In genomic region chr19:55166530-55167268, GRCh38 we compare ENCODE assay signal across 8 cellular contexts. TPM values are rescaled to one million over a fixed set of nuclear protein-coding genes. Genes with fewer than 3 reads are reported as not detected.
DNase-seq lines count a peak whose midpoint lies in the region; ATAC-seq and TF ChIP-seq lines count a peak whose summit lies in the region.

Gene DNAAF3, minus strand, starts transcription at chr19:55166613. Its CDS starts 200 bp downstream, at chr19:55166413.

- H3K4me3 ChIP-seq in A673 (ENCODE audit: low read depth, low read length, poor library complexity, severe bottlenecking), result peak within 1 kb of the TSS; percentile 61
- peak within 1 kb of the TSS in 58 of 59 donors; percentile 14 to 67 (median 48) for H3K4me3 ChIP-seq in dorsolateral prefrontal cortex

- peak within 1 kb of the TSS; percentile 76 for H3K27ac ChIP-seq in A673 (ENCODE audit: low read depth, low read length, poor library complexity, severe bottlenecking)
- no peak within 1 kb of the TSS for H3K27ac ChIP-seq in dorsolateral prefrontal cortex

- TF ChIP-seq CTCF in A673 (conservative IDR thresholded peaks at IDR 0.05; ENCODE audit: low read depth, low read length) (no peak), dorsolateral prefrontal cortex (IDR thresholded peaks at IDR 0.05 in 54 of 56, conservative IDR thresholded peaks at IDR 0.05 in 2 of 56; ENCODE audit: low read depth in 1 of 56, partially characterized antibody in 56 of 56) (no peak)

- ATAC-seq in GM18868 (IDR thresholded peaks at IDR 0.05; ENCODE audit: unreplicated experiment) (peak; percentile 68), HG03442 (IDR thresholded peaks at IDR 0.05; ENCODE audit: unreplicated experiment) (peak; percentile 73), left lobe of liver (peak; percentile 96)
- peak; percentile 95 for ATAC-seq in activated CD4-positive, alpha-beta T cell treated with anti-CD3 and anti-CD28 coated beads for 36 hours

- H3K36me3 Mint-ChIP-seq in activated CD4-positive, alpha-beta T cell treated with anti-CD3 and anti-CD28 coated beads for 36 hours (ENCODE audit: low read depth), result no peaks in the 10 kb centered on the region

- H3K4me1 Mint-ChIP-seq in activated CD4-positive, alpha-beta T cell treated with anti-CD3 and anti-CD28 coated beads for 36 hours, result peaks cover 10% of the 10 kb centered on the region

- H3K4me3 Mint-ChIP-seq in activated CD4-positive, alpha-beta T cell treated with anti-CD3 and anti-CD28 coated beads for 36 hours, result peak within 1 kb of the TSS; percentile 71

- peak within 1 kb of the TSS; percentile 11 for H3K27ac Mint-ChIP-seq in activated CD4-positive, alpha-beta T cell treated with anti-CD3 and anti-CD28 coated beads for 36 hours

- peaks cover 5% of the 10 kb centered on the region for H3K27me3 ChIP-seq in A673 (replicated peaks; ENCODE audit: insufficient read depth, low read depth, low read length, poor library complexity)
- peaks cover 0 to 86% (median 44%) of the 10 kb centered on the region in 45 donors for H3K27me3 ChIP-seq in dorsolateral prefrontal cortex

- POLR2A ChIA-PET in A673 (lab: Charles Lee; ENCODE audit: low non-redundant PET), result interaction anchor here (0.6 kb wide), 1 partner anchor 9 kb away, joined by 4 read pairs; the partner anchor contains the start of gene TNNI3
- POLR2A ChIA-PET in activated CD4-positive, alpha-beta T cell treated with anti-CD3 and anti-CD28 coated beads for 36 hours (lab: Charles Lee), result no interaction called here

- H3K27me3 Mint-ChIP-seq in activated CD4-positive, alpha-beta T cell treated with anti-CD3 and anti-CD28 coated beads for 36 hours, result peaks cover 45% of the 10 kb centered on the region

- H3K9me3 ChIP-seq in A673 (ENCODE audit: low read depth, low read length, poor library complexity, severe bottlenecking), result no peaks in the 10 kb centered on the region

- DNase-seq in A673 (ENCODE audit: low spot score) (peak; percentile 99), NCI-H510A (lab: John Stamatoyannopoulos, UW) (peak; percentile 94), dorsolateral prefrontal cortex (peak; percentile 71 to 96 (median 91)), left lobe of liver (ENCODE audit: low spot score) (peak; percentile 86)
- DNase-seq in activated CD4-positive, alpha-beta T cell treated with anti-CD3 and anti-CD28 coated beads for 36 hours, result peak; percentile 95
- peak; percentile 92 for DNase-seq in stimulated activated CD4-positive, alpha-beta T cell treated with anti-CD3 and anti-CD28 coated beads, Interleukin-1b, Interleukin-23, amount 100 ng/mL, for 48 hours

- no peaks in the 10 kb centered on the region for H3K9me3 Mint-ChIP-seq in activated CD4-positive, alpha-beta T cell treated with anti-CD3 and anti-CD28 coated beads for 36 hours (ENCODE audit: low read depth)

- no TSS peak for BruUV-seq in A673 (replicated peaks; lab: Mats Ljungman, UMichigan)

- H3K36me3 ChIP-seq in A673 (ENCODE audit: insufficient read depth, low read length, poor library complexity, severe bottlenecking), result no peaks in the 10 kb centered on the region

- H3K4me1 ChIP-seq in A673 (ENCODE audit: insufficient read depth, low read length, poor library complexity, severe bottlenecking), result no peaks in the 10 kb centered on the region

- CTCF ChIA-PET in A673 (lab: Charles Lee), result interaction anchor here (0.6 to 1.4 kb wide), 2 partner anchors 134 to 746 kb away, joined by 3 to 4 read pairs; no protein-coding TSS in a partner anchor
- CTCF ChIA-PET in activated CD4-positive, alpha-beta T cell treated with anti-CD3 and anti-CD28 coated beads for 36 hours (lab: Charles Lee), result interaction anchor here (0.5 to 1.9 kb wide), 6 partner anchors 10 to 845 kb away, joined by 3 to 7 read pairs (median 4); partner anchors contain the start of gene KMT5C

- intact Hi-C loops in A673 (cut with micrococcal nuclease; ENCODE audit: unreplicated experiment), result no loop called here
- intact Hi-C loops in activated CD4-positive, alpha-beta T cell treated with anti-CD3 and anti-CD28 coated beads for 36 hours (cut with DNase I, micrococcal nuclease), result loop anchor here (1.0 to 10.0 kb wide), 8 partner anchors 13 to 702 kb away; partner anchors contain the start of genes ISOC2 (in 1 of the 2), KMT5C (in 1 of the 2), LENG9 (in 1 of the 2) and PPP1R12C (in 1 of the 2)
- intact Hi-C loops in dorsolateral prefrontal cortex (cut with DNase I), result loop anchor here in 1 of 2 donors (5.0 kb wide), 1 partner anchor 91 kb away; the partner anchor contains the start of gene PPP6R1

RNA-seq across cellular contexts. Expression of gene DNAAF3, which starts in this region (rescaled TPM):
- total RNA-seq in A673 (2021) (4.2 and 9.1 TPM in 2 replicates), dorsolateral prefrontal cortex (1 to 10 TPM in 38 of 120 experiments, under 1 TPM in 36, not detected in 46; 0.28 to 3.9 (median 1.0) TPM), left lobe of liver (0.63 TPM)
- under 1 TPM; 0.53 to 0.72 TPM for total RNA-seq in activated CD4-positive, alpha-beta T cell treated with anti-CD3 and anti-CD28 coated beads for 36 hours

Comparison
In these comparisons a context has a peak if more than half of its experiments do, and no peak if none do; other contexts are left out.
1. Peak in DNase-seq and ATAC-seq in activated CD4-positive, alpha-beta T cell treated with anti-CD3 and anti-CD28 coated beads for 36 hours; RNA of the gene not detected or under 1 TPM.
2. Peak in DNase-seq and ATAC-seq in left lobe of liver; RNA of the gene not detected or under 1 TPM.